ENCODE assay signal across 2 cellular contexts in the genomic region with DNA sequence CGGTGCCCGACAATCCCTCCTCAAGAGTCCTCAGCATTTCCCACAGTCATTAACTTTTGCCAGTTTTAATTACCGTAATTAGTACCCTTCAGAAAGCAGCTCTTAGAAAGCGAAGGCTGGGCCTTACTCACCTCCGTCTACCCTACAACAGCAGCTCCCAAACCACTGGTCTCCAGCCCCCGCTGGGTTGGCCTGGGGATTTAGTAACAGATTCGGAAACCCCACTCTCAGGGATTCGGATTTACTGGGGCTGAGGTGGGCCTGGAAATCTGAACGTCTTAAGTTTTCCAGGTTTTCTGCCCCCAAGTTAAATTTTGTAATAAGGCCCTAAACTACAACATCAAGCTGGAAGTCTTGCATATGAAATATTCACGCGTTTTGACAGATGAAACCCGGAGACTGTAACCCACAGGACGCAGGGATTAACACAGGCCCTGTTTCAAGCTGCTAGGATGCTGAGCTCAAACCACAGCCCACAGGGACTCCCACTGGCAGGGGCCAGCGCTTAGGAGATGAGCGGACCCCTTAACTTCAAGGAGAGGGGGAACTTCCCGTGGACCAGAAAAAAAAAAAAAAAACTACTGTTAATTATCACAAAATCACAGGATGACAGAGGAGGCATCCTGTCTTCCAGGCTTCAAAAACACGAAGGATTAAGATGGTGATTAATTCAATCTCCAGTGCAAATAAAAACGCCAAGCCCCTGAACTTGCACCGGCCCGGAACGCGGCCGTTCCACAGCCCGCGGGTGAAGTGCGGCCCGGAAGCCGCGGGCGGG.
TF ChIP-seq lines count a peak whose summit lies in the region.

No MANE protein-coding gene starts in this region.

TF ChIP-seq in A549, 52 proteins besides CTCF, POLR2A, EP300 and RAD21:
- TF ChIP-seq, protein P1, sequence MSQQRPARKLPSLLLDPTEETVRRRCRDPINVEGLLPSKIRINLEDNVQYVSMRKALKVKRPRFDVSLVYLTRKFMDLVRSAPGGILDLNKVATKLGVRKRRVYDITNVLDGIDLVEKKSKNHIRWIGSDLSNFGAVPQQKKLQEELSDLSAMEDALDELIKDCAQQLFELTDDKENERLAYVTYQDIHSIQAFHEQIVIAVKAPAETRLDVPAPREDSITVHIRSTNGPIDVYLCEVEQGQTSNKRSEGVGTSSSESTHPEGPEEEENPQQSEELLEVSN (IDR thresholded peaks at IDR 0.05; ENCODE audit: borderline replicate concordance, low read depth): no peak
- TF ChIP-seq HDAC2 (IDR thresholded peaks at IDR 0.05) (no peak), RNF2 (IDR thresholded peaks at IDR 0.05; ENCODE audit: borderline replicate concordance, low read depth) (no peak), ESRRA (IDR thresholded peaks at IDR 0.05; ENCODE audit: borderline replicate concordance, low read length) (no peak), HOXB13 (CRISPR knock-in tag; IDR thresholded peaks at IDR 0.05; ENCODE audit: low read depth) (no peak), TP53 (CRISPR knock-in tag; IDR thresholded peaks at IDR 0.05) (no peak), GATA3 (IDR thresholded peaks at IDR 0.05; ENCODE audit: borderline replicate concordance) (no peak), KDM1A (IDR thresholded peaks at IDR 0.05; ENCODE audit: low read depth) (no peak), CEBPB (IDR thresholded peaks at IDR 0.05) (no peak)
- TF ChIP-seq, protein P2, sequence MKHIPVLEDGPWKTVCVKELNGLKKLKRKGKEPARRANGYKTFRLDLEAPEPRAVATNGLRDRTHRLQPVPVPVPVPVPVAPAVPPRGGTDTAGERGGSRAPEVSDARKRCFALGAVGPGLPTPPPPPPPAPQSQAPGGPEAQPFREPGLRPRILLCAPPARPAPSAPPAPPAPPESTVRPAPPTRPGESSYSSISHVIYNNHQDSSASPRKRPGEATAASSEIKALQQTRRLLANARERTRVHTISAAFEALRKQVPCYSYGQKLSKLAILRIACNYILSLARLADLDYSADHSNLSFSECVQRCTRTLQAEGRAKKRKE (CRISPR knock-in tag; IDR thresholded peaks at IDR 0.05; ENCODE audit: low read depth): no peak
- TF ChIP-seq, protein P3, sequence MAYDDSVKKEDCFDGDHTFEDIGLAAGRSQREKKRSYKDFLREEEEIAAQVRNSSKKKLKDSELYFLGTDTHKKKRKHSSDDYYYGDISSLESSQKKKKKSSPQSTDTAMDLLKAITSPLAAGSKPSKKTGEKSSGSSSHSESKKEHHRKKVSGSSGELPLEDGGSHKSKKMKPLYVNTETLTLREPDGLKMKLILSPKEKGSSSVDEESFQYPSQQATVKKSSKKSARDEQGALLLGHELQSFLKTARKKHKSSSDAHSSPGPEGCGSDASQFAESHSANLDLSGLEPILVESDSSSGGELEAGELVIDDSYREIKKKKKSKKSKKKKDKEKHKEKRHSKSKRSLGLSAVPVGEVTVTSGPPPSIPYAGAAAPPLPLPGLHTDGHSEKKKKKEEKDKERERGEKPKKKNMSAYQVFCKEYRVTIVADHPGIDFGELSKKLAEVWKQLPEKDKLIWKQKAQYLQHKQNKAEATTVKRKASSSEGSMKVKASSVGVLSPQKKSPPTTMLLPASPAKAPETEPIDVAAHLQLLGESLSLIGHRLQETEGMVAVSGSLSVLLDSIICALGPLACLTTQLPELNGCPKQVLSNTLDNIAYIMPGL (CRISPR knock-in tag; IDR thresholded peaks at IDR 0.05; ENCODE audit: borderline replicate concordance): no peak
- TF ChIP-seq, protein P4, sequence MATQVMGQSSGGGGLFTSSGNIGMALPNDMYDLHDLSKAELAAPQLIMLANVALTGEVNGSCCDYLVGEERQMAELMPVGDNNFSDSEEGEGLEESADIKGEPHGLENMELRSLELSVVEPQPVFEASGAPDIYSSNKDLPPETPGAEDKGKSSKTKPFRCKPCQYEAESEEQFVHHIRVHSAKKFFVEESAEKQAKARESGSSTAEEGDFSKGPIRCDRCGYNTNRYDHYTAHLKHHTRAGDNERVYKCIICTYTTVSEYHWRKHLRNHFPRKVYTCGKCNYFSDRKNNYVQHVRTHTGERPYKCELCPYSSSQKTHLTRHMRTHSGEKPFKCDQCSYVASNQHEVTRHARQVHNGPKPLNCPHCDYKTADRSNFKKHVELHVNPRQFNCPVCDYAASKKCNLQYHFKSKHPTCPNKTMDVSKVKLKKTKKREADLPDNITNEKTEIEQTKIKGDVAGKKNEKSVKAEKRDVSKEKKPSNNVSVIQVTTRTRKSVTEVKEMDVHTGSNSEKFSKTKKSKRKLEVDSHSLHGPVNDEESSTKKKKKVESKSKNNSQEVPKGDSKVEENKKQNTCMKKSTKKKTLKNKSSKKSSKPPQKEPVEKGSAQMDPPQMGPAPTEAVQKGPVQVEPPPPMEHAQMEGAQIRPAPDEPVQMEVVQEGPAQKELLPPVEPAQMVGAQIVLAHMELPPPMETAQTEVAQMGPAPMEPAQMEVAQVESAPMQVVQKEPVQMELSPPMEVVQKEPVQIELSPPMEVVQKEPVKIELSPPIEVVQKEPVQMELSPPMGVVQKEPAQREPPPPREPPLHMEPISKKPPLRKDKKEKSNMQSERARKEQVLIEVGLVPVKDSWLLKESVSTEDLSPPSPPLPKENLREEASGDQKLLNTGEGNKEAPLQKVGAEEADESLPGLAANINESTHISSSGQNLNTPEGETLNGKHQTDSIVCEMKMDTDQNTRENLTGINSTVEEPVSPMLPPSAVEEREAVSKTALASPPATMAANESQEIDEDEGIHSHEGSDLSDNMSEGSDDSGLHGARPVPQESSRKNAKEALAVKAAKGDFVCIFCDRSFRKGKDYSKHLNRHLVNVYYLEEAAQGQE (IDR thresholded peaks at IDR 0.05): no peak

TF ChIP-seq in GM12891, 5 proteins besides CTCF, POLR2A, EP300 and RAD21:
- TF ChIP-seq TAF1 (IDR thresholded peaks at IDR 0.05; ENCODE audit: low read depth, low read length) (no peak), SPI1 (IDR thresholded peaks at IDR 0.05; ENCODE audit: low read depth, low read length) (no peak), PAX5 (IDR thresholded peaks at IDR 0.05; ENCODE audit: insufficient read depth, low read length, severe bottlenecking) (no peak), POU2F2 (IDR thresholded peaks at IDR 0.05; ENCODE audit: low read depth, low read length) (no peak), POLR2AphosphoS5 (IDR thresholded peaks at IDR 0.05; ENCODE audit: low read depth, low read length) (no peak)
